In genomic region chr3:64454179-64454578, GRCh38 we compare ENCODE assay signal across 14 cellular contexts.
DNase-seq lines count a peak whose midpoint lies in the region; ATAC-seq, FAIRE-seq and TF ChIP-seq lines count a peak whose summit lies in the region.
"Had no signal": no experiment of that assay in that cellular context is flagged by ENCODE, and none has a peak within 500 bp of the region (broad histone marks: within the 10 kb centered on the region; RNA-seq: fewer than 3 reads in every experiment).

No MANE protein-coding gene starts in this region.

- no peak overlapping the region for H2AFZ ChIP-seq in GM12878 (ENCODE audit: control insufficient read depth, low read depth, low read length)
- peak overlapping the region; percentile 65 for H2AFZ ChIP-seq in mesenchymal stem cell (ENCODE audit: low read depth, low read length)

- H2BK12ac ChIP-seq in mesenchymal stem cell (ENCODE audit: low read length in 2 of 2): no peak overlapping the region

- TF ChIP-seq RAD21 in GM12878 (IDR thresholded peaks at IDR 0.05; ENCODE audit: insufficient read depth, low read depth, low read length): no peak

- BruUV-seq in GM12878 (replicated peaks; lab: Mats Ljungman, UMichigan): no TSS peak

- H3K14ac ChIP-seq in mesenchymal stem cell (ENCODE audit: low read length in 2 of 2): no peak overlapping the region

- H3K4me2 ChIP-seq in BLaER1 treated with 17β-estradiol and CSF1 and Interleukin-3, amounts not matched to agents 10 nM and 100 nM: peak overlapping the region; percentile 16 to 82 (median 70); a peak in 21 of 22 replicates
- H3K4me2 ChIP-seq in GM12878 (ENCODE audit: control insufficient read depth, insufficient read depth) (no peak overlapping the region), mesenchymal stem cell (ENCODE audit: low read length, poor library complexity, severe bottlenecking) (no peak overlapping the region)

- H2BK15ac ChIP-seq in mesenchymal stem cell (ENCODE audit: low read depth, poor library complexity, severe bottlenecking): no peak overlapping the region

- H4K8ac ChIP-seq in mesenchymal stem cell (ENCODE audit: low read length): no peak overlapping the region

- intact Hi-C loops in GM12878 (cut with micrococcal nuclease; ENCODE audit: unreplicated experiment): no loop called here
- intact Hi-C loops in sciatic nerve (cut with DNase I): no loop called here

- H4K91ac ChIP-seq in mesenchymal stem cell (ENCODE audit: low read length): no peak overlapping the region

- H3K4ac ChIP-seq in mesenchymal stem cell (ENCODE audit: low read depth in 1 of 2, low read length in 2 of 2): no peak overlapping the region

- no peak for TF ChIP-seq EP300 in GM12878 (IDR thresholded peaks at IDR 0.05; ENCODE audit: borderline replicate concordance in 1 of 2, control insufficient read depth in 1 of 2, low read depth in 2 of 2, low read length in 2 of 2)

- TF ChIP-seq CTCF in GM12878 (IDR thresholded peaks at IDR 0.05 in 2 of 3, conservative IDR thresholded peaks at IDR 0.05 in 1 of 3; ENCODE audit: control insufficient read depth in 2 of 3, extremely low read depth in 1 of 3, insufficient read depth in 1 of 3, low read depth in 3 of 3, low read length in 3 of 3): no peak

- H3K9ac ChIP-seq in BLaER1 treated with 17β-estradiol and CSF1 and Interleukin-3, amounts not matched to agents 10 nM and 100 nM: no peak overlapping the region; a peak in 1 of 22 replicates
- H3K9ac ChIP-seq in GM12878 (ENCODE audit: control insufficient read depth, insufficient read depth, low read length) (no peak overlapping the region), mesenchymal stem cell (ENCODE audit: low read length) (no peak overlapping the region)

- H3K27ac ChIP-seq in BLaER1 treated with 17β-estradiol and CSF1 and Interleukin-3, amounts not matched to agents 10 nM and 100 nM: peak overlapping the region in 4 of 11 experiments; percentile 14 to 57 (median 28); a peak in 4 of 22 replicates
- H3K27ac ChIP-seq in GM12878 (ENCODE audit: control insufficient read depth, insufficient read depth) (no peak overlapping the region), mesenchymal stem cell (ENCODE audit: low read length, poor library complexity, severe bottlenecking) (no peak overlapping the region)
- H3K27ac ChIP-seq: C4-2B, prostate gland had no signal

- FAIRE-seq in GM12878 (lab: Jason Lieb, UNC): no peak

- WGBS in GM12878 (ENCODE audit: insufficient coverage, insufficient replicate concordance, low lambda C conversion rate, missing lambda C conversion rate): 39% methylated on average over 3 of the region's 3 CpGs
- WGBS in mesenchymal stem cell: 31% methylated on average over 2 of the region's 3 CpGs

- no peak overlapping the region for H2AK5ac ChIP-seq in mesenchymal stem cell (ENCODE audit: low read length, severe bottlenecking)

- CTCF ChIA-PET in GM12878 (lab: Yijun Ruan, JAX): interaction anchor here (9.9 kb wide), 1 partner anchor 11 kb away, joined by 95 read pairs; no protein-coding TSS in a partner anchor

- DNase-seq in GM12878 (ENCODE audit: low read depth, low spot score) (no peak), mesenchymal stem cell (peak; percentile 56), RPMI8226 (no peak), sciatic nerve (ENCODE audit: low spot score) (no peak)
- DNase-seq: activated CD4-positive, alpha-beta T cell treated with anti-CD3 and anti-CD28 coated beads, Interleukin-2, amount 50 U/mL, for 1 hour; effector CD8-positive, alpha-beta T cell; NCI-H1694; NCI-H526 treated with DMSO at 0.1 percent for 48 hours had no signal

- TF ChIP-seq POLR2A in GM12878 (IDR thresholded peaks at IDR 0.05; ENCODE audit: low read depth, low read length): no peak

- RAD21 ChIA-PET in GM12878 (lab: Charles Lee; ENCODE audit: unreplicated experiment): interaction anchor here (1.4 to 3.2 kb wide), 2 partner anchors 15 to 30 kb away, joined by 5 to 9 read pairs; no protein-coding TSS in a partner anchor

- in situ Hi-C loops in GM12878 (cut with MboI): no loop called here

- H3K9me3 ChIP-seq in BLaER1 treated with 17β-estradiol and CSF1 and Interleukin-3, amounts not matched to agents 10 nM and 100 nM (replicated peaks in 1 of 11): no peaks in the 10 kb centered on the region
- H3K9me3 ChIP-seq in GM12878 (replicated peaks; ENCODE audit: control insufficient read depth, insufficient read depth, low read length): no peaks in the 10 kb centered on the region
- no peaks in the 10 kb centered on the region for H3K9me3 ChIP-seq in mesenchymal stem cell (ENCODE audit: control insufficient read depth, low read length)
- H3K9me3 ChIP-seq: prostate gland had no signal

- SMC1A ChIA-PET in GM12878 (lab: Charles Lee; ENCODE audit: uncharacterized antibody, unreplicated experiment): interaction anchor here (6.9 kb wide), 1 partner anchor 36 kb away, joined by 37 read pairs; no protein-coding TSS in a partner anchor

- H3K27me3 ChIP-seq in BLaER1 treated with 17β-estradiol and CSF1 and Interleukin-3, amounts not matched to agents 10 nM and 100 nM: no peaks in the 10 kb centered on the region
- no peaks in the 10 kb centered on the region for H3K27me3 ChIP-seq in GM12878 (replicated peaks in 1 of 2; ENCODE audit: control insufficient read depth in 2 of 2, insufficient read depth in 2 of 2, low read length in 1 of 2)
- peaks cover 7 to 11% of the 10 kb centered on the region in 2 experiments for H3K27me3 ChIP-seq in mesenchymal stem cell (ENCODE audit: control insufficient read depth in 1 of 2, insufficient read depth in 1 of 2, low read length in 2 of 2)

- H3K4me1 ChIP-seq in BLaER1 treated with 17β-estradiol and CSF1 and Interleukin-3, amounts not matched to agents 10 nM and 100 nM: peaks cover 17 to 62% (median 41%) of the 10 kb centered on the region in 10 experiments
- H3K4me1 ChIP-seq in GM12878 (ENCODE audit: control insufficient read depth, insufficient read depth, low read length) (peaks cover 4% of the 10 kb centered on the region; the same call in 1 of the 2 replicates), mesenchymal stem cell (ENCODE audit: control insufficient read depth, insufficient read depth, low read depth, low read length) (peaks cover 4% of the 10 kb centered on the region)
- H3K4me1 ChIP-seq: prostate gland had no signal

- H3K4me3 ChIP-seq in BLaER1 treated with 17β-estradiol and CSF1 and Interleukin-3, amounts not matched to agents 10 nM and 100 nM: no peak overlapping the region
- H3K4me3 ChIP-seq in GM12878: no peak overlapping the region
- no peak overlapping the region for H3K4me3 ChIP-seq in mesenchymal stem cell (ENCODE audit: insufficient read depth in 1 of 2, low read depth in 1 of 2, low read length in 2 of 2)
- H3K4me3 ChIP-seq: prostate gland had no signal

- H3K79me2 ChIP-seq in GM12878 (ENCODE audit: control insufficient read depth, insufficient read depth, low read length): no peaks in the 10 kb centered on the region

- ATAC-seq in HG02610 (IDR thresholded peaks at IDR 0.05; ENCODE audit: unreplicated experiment) (peak; percentile 40), GM12878 (peak; percentile 23; the same call in 2 of the 3 replicates), sciatic nerve (no peak), GM18858 (IDR thresholded peaks at IDR 0.05; ENCODE audit: unreplicated experiment) (no peak), GM21360 (IDR thresholded peaks at IDR 0.05; ENCODE audit: unreplicated experiment) (no peak)

- H3K23ac ChIP-seq in mesenchymal stem cell (ENCODE audit: low read length in 2 of 2): no peak overlapping the region

- POLR2A ChIA-PET in GM12878 (lab: Charles Lee): no interaction called here

- H3K18ac ChIP-seq in mesenchymal stem cell (ENCODE audit: low read depth in 1 of 2, low read length in 2 of 2): no peak overlapping the region

- no peak overlapping the region for H2BK120ac ChIP-seq in mesenchymal stem cell (ENCODE audit: low read depth, low read length)

- H4K20me1 ChIP-seq in BLaER1 treated with 17β-estradiol and CSF1 and Interleukin-3, amounts not matched to agents 10 nM and 100 nM: no peaks in the 10 kb centered on the region
- H4K20me1 ChIP-seq in GM12878 (ENCODE audit: control insufficient read depth, insufficient read depth): no peaks in the 10 kb centered on the region

- no peak overlapping the region for H2BK5ac ChIP-seq in mesenchymal stem cell (ENCODE audit: low read depth, low read length, poor library complexity, severe bottlenecking)

- no peaks in the 10 kb centered on the region for H3K79me1 ChIP-seq in mesenchymal stem cell (replicated peaks; ENCODE audit: low read length, poor library complexity, severe bottlenecking)

- no peaks in the 10 kb centered on the region for H3K36me3 ChIP-seq in BLaER1 treated with 17β-estradiol and CSF1 and Interleukin-3, amounts not matched to agents 10 nM and 100 nM
- H3K36me3 ChIP-seq in GM12878 (ENCODE audit: control insufficient read depth in 2 of 2, insufficient read depth in 2 of 2, low read length in 1 of 2) (no peaks in the 10 kb centered on the region), mesenchymal stem cell (ENCODE audit: control insufficient read depth in 1 of 2, insufficient read depth in 2 of 2, low read depth in 1 of 2, low read length in 2 of 2) (no peaks in the 10 kb centered on the region)
- H3K36me3 ChIP-seq: prostate gland had no signal

TF ChIP-seq in GM12878, 131 proteins besides CTCF, POLR2A, EP300 and RAD21:
- TF ChIP-seq CBX5 (IDR thresholded peaks at IDR 0.05; ENCODE audit: low read depth): no peak
- TF ChIP-seq SPI1 (IDR thresholded peaks at IDR 0.05; ENCODE audit: borderline replicate concordance, insufficient read depth, low read depth, low read length): 0 out of 2 replicates have a peak, but pooled peaks have one; percentile 0
- TF ChIP-seq FOXK2 (IDR thresholded peaks at IDR 0.05): no peak
- peak; percentile 50 for TF ChIP-seq JUNB (IDR thresholded peaks at IDR 0.05)
- no peak for TF ChIP-seq SREBF1 (IDR thresholded peaks at IDR 0.05; ENCODE audit: low read length)
- peak; percentile 29; the same call in 1 of the 2 replicates for TF ChIP-seq CREM (IDR thresholded peaks at IDR 0.05; ENCODE audit: low read depth)
- peak; percentile 21; the same call in 1 of the 2 replicates for TF ChIP-seq RUNX3 (IDR thresholded peaks at IDR 0.05; ENCODE audit: low read length)
- no peak for TF ChIP-seq MYC (IDR thresholded peaks at IDR 0.05; ENCODE audit: insufficient read depth, insufficient read length, insufficient replicate concordance, low read length, severe bottlenecking)

Comparison
In these comparisons a context has a peak if more than half of its experiments do, and no peak if none do; other contexts are left out.
1. H3K4me2 ChIP-seq: peak in BLaER1 treated with 17β-estradiol and CSF1 and Interleukin-3, amounts not matched to agents 10 nM and 100 nM (11 of 11); none in GM12878 (single experiment) and mesenchymal stem cell (single experiment).
2. ATAC-seq: peak in HG02610 (single experiment) and GM12878 (single experiment); none in sciatic nerve (single experiment), GM18858 (single experiment) and GM21360 (single experiment).